In genomic region chr7:132472463-132473120, GRCh38 we compare ENCODE assay signal across 10 cellular contexts.
DNase-seq lines count a peak whose midpoint lies in the region; ATAC-seq and TF ChIP-seq lines count a peak whose summit lies in the region.
"Had no signal": no experiment of that assay in that cellular context is flagged by ENCODE, and none has a peak within 500 bp of the region (broad histone marks: within the 10 kb centered on the region; RNA-seq: fewer than 3 reads in every experiment).

No MANE protein-coding gene starts in this region.

- no peak overlapping the region for H3K18ac ChIP-seq in mesendoderm (ENCODE audit: low read length)

- no peak overlapping the region for H3K4me3 Mint-ChIP-seq in chondrocyte (ENCODE audit: unreplicated experiment)

- H3K36me3 ChIP-seq in mesendoderm (ENCODE audit: control insufficient read depth, insufficient read depth, low read length): no peaks in the 10 kb centered on the region
- H3K36me3 ChIP-seq: BLaER1 treated with 17β-estradiol and CSF1 and Interleukin-3, amounts not matched to agents 10 nM and 100 nM had no signal

- H3K4me1 Mint-ChIP-seq in chondrocyte (ENCODE audit: low read depth): peaks cover 39% of the 10 kb centered on the region

- ATAC-seq in GM21737 (IDR thresholded peaks at IDR 0.05; ENCODE audit: unreplicated experiment) (no peak), GM19324 (IDR thresholded peaks at IDR 0.05; ENCODE audit: low FRiP score, unreplicated experiment) (no peak)
- ATAC-seq: esophagus mucosa had no signal

- H3K27ac ChIP-seq in mesendoderm (ENCODE audit: low read depth, low read length): no peak overlapping the region
- H3K27ac ChIP-seq: BLaER1 treated with 17β-estradiol and CSF1 and Interleukin-3, amounts not matched to agents 10 nM and 100 nM had no signal

- H3K4me1 ChIP-seq in mesendoderm (ENCODE audit: control insufficient read depth, low read depth, low read length): peaks cover 3% of the 10 kb centered on the region

- no peaks in the 10 kb centered on the region for H3K79me2 ChIP-seq in mesendoderm (ENCODE audit: control insufficient read depth, insufficient read depth, low read length)

- H3K4ac ChIP-seq in mesendoderm (ENCODE audit: low read depth, low read length): no peak overlapping the region

- WGBS in mesendoderm (ENCODE audit: extremely low coverage, insufficient coverage, low lambda C conversion rate): no CpG with 5 or more reads among the region's 10 CpGs

- H2BK5ac ChIP-seq in mesendoderm (ENCODE audit: low read length): no peak overlapping the region

- POLR2A ChIA-PET in AG04449 (lab: Yijun Ruan, JAX): no interaction called here

- no peak overlapping the region for H2BK15ac ChIP-seq in mesendoderm (replicated peaks; ENCODE audit: low read depth)

- DNase-seq in AG04449 (ENCODE audit: low read depth, low spot score) (peak; percentile 21), NCI-H1694 (lab: John Stamatoyannopoulos, UW) (peak; percentile 71), chondrocyte (ENCODE audit: low spot score) (no peak), mesendoderm (peak; percentile 77), inferior parietal cortex (ENCODE audit: extremely low spot score) (no peak), ecto neural progenitor cell (ENCODE audit: low spot score) (no peak)

- no peak for TF ChIP-seq CTCF in AG04449 (IDR thresholded peaks at IDR 0.05; ENCODE audit: insufficient read depth, low read length, missing control alignments)
- TF ChIP-seq CTCF in chondrocyte (IDR thresholded peaks at IDR 0.05): no peak

- H3K56ac ChIP-seq in mesendoderm (ENCODE audit: low read length): no peak overlapping the region

- H4K5ac ChIP-seq in mesendoderm (ENCODE audit: low read length): no peak overlapping the region

- H3K27me3 Mint-ChIP-seq in chondrocyte (ENCODE audit: low read depth): no peaks in the 10 kb centered on the region

- no peak overlapping the region for H3K4me3 ChIP-seq in AG04449 (ENCODE audit: low read depth, low read length)
- no peak overlapping the region for H3K4me3 ChIP-seq in mesendoderm (ENCODE audit: low read length)
- H3K4me3 ChIP-seq: BLaER1 treated with 17β-estradiol and CSF1 and Interleukin-3, amounts not matched to agents 10 nM and 100 nM had no signal

- CTCF ChIA-PET in AG04449 (lab: Yijun Ruan, JAX): interaction anchor here (0.6 kb wide), 1 partner anchor 108 kb away, joined by 3 read pairs; no protein-coding TSS in a partner anchor

- H3K9me3 Mint-ChIP-seq in chondrocyte (ENCODE audit: low read depth): no peaks in the 10 kb centered on the region

- no peak overlapping the region for H3K9ac ChIP-seq in mesendoderm (ENCODE audit: low read length)
- H3K9ac ChIP-seq: BLaER1 treated with 17β-estradiol and CSF1 and Interleukin-3, amounts not matched to agents 10 nM and 100 nM had no signal

- no peak overlapping the region for H2AK5ac ChIP-seq in mesendoderm (ENCODE audit: low read length)

- H3K23ac ChIP-seq in mesendoderm (ENCODE audit: low read length): no peak overlapping the region

- H4K8ac ChIP-seq in mesendoderm (ENCODE audit: low read depth, low read length): no peak overlapping the region

- H3K4me2 ChIP-seq in mesendoderm (ENCODE audit: low read length): no peak overlapping the region
- H3K4me2 ChIP-seq: BLaER1 treated with 17β-estradiol and CSF1 and Interleukin-3, amounts not matched to agents 10 nM and 100 nM had no signal

- H3K36me3 Mint-ChIP-seq in chondrocyte (ENCODE audit: low read depth): peaks cover 3% of the 10 kb centered on the region

- H3K27ac Mint-ChIP-seq in chondrocyte (ENCODE audit: unreplicated experiment): peak overlapping the region; percentile 64

- H3K27me3 ChIP-seq in mesendoderm (ENCODE audit: insufficient read depth, low read length, poor library complexity): no peaks in the 10 kb centered on the region

- no peaks in the 10 kb centered on the region for H3K79me1 ChIP-seq in mesendoderm (ENCODE audit: low read length)

- H2BK120ac ChIP-seq in mesendoderm (ENCODE audit: low read depth, low read length): no peak overlapping the region

Comparison
In these comparisons a context has a peak if more than half of its experiments do, and no peak if none do; other contexts are left out.
1. DNase-seq: peak in AG04449 (single experiment), NCI-H1694 (single experiment) and mesendoderm (single experiment); none in chondrocyte (single experiment), inferior parietal cortex (single experiment) and ecto neural progenitor cell (single experiment).